ENCODE assay signal across 8 cellular contexts in genomic region chr7:56104138-56104537, GRCh38. TPM values are rescaled to one million over a fixed set of nuclear protein-coding genes. Genes with fewer than 3 reads are reported as not detected.
"Had no signal": no experiment of that assay in that cellular context is flagged by ENCODE, and none has a peak within 500 bp of the region (broad histone marks: within the 10 kb centered on the region; RNA-seq: fewer than 3 reads in every experiment).

No MANE protein-coding gene starts in this region.

RNA-seq across cellular contexts. Expression of gene PHKG1, which starts 11.4 kb away (rescaled TPM):
- total RNA-seq: WTC11 had no signal

RNA-seq across cellular contexts. Expression of gene NUPR2, which starts 12.1 kb away (rescaled TPM):
- total RNA-seq: dermis blood vessel endothelial cell, esophagus muscularis mucosa, foreskin keratinocyte, heart left ventricle, liver, osteoblast, uterus, WTC11 had no signal
